ENCODE assay signal across 1 cellular context in genomic region chr12:1373887-1374286, GRCh38.
TF ChIP-seq lines count a peak whose summit lies in the region.

No MANE protein-coding gene starts in this region.

TF ChIP-seq in IMR-90, 13 proteins besides CTCF, POLR2A, EP300 and RAD21:
- TF ChIP-seq MAZ (IDR thresholded peaks at IDR 0.05; ENCODE audit: borderline replicate concordance, low read depth, low read length) (no peak), SMC3 (IDR thresholded peaks at IDR 0.05; ENCODE audit: low read depth, low read length) (no peak), RCOR1 (IDR thresholded peaks at IDR 0.05; ENCODE audit: insufficient replicate concordance, low read length) (no peak), RFX5 (IDR thresholded peaks at IDR 0.05; ENCODE audit: low read depth, low read length) (no peak), BHLHE40 (IDR thresholded peaks at IDR 0.05; ENCODE audit: low read depth, low read length) (no peak), FOS (IDR thresholded peaks at IDR 0.05; ENCODE audit: low read depth, low read length) (no peak), USF2 (IDR thresholded peaks at IDR 0.05; ENCODE audit: low read depth, low read length) (no peak), MXI1 (IDR thresholded peaks at IDR 0.05; ENCODE audit: borderline replicate concordance, low read depth, low read length) (no peak), CEBPB (IDR thresholded peaks at IDR 0.05; ENCODE audit: low read depth, low read length) (no peak), CHD1 (IDR thresholded peaks at IDR 0.05; ENCODE audit: low read depth, low read length) (no peak), MAFK (IDR thresholded peaks at IDR 0.05; ENCODE audit: low read depth, low read length) (no peak), NFE2L2 (IDR thresholded peaks at IDR 0.05; ENCODE audit: low read depth, low read length) (no peak)
- TF ChIP-seq, protein P1, sequence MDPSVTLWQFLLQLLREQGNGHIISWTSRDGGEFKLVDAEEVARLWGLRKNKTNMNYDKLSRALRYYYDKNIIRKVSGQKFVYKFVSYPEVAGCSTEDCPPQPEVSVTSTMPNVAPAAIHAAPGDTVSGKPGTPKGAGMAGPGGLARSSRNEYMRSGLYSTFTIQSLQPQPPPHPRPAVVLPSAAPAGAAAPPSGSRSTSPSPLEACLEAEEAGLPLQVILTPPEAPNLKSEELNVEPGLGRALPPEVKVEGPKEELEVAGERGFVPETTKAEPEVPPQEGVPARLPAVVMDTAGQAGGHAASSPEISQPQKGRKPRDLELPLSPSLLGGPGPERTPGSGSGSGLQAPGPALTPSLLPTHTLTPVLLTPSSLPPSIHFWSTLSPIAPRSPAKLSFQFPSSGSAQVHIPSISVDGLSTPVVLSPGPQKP (IDR thresholded peaks at IDR 0.05; ENCODE audit: borderline replicate concordance, low read depth, low read length) = no peak
